Comparison of ENCODE assay signal across 11 cellular contexts in the genomic region with DNA sequence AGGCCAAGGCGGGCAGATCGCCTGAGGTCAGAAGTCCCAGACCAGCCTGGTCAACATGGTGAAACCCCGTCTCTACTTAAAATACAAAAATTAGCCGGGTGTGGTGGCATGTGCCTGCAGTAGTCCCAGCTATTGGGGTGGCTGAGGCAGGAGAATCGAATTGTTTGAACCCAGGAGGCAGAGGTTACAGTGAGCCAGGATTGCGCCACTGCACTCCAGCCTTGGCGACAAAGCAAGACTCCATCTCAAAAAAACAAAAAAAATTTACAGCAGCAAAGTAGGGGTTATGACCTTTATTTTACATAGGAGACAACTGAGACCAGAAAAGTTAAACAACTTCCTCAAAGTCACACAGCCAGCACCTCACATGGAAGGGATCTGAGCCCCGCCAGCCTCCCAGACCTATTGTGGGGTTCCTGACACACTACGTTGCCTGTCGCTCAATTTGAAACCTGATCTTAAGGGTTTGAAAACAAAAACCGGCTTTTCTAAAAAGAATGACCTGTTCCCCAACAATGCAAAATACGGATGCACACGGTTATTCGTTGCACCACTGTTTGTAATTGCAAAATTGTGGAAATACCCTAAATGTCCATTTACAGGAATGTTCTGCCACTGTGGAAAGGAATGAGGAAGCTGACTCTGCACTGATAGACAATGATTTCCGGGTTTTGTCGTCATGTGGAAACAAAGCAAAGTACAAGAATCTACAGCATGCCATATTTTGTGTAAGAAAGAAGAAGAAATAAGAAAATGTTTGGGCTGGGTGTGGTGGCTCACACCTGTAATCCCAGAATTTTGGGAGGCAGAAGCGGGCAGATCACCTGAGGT.
DNase-seq lines count a peak whose midpoint lies in the region; ATAC-seq, FAIRE-seq and TF ChIP-seq lines count a peak whose summit lies in the region.
"Had no signal": no experiment of that assay in that cellular context is flagged by ENCODE, and none has a peak within 500 bp of the region (broad histone marks: within the 10 kb centered on the region; RNA-seq: fewer than 3 reads in every experiment).

No MANE protein-coding gene starts in this region.

- H3K9me3 Mint-ChIP-seq in MCF 10A (ENCODE audit: unreplicated experiment) (peaks cover 7% of the 10 kb centered on the region), astrocyte (ENCODE audit: unreplicated experiment) (peaks cover 4% of the 10 kb centered on the region)
- H3K9me3 Mint-ChIP-seq: activated T-cell treated with anti-CD3 and anti-CD28 coated beads, Interleukin-2, amount 50 U/mL, for 4 hours had no signal

- DNase-seq in MCF 10A (ENCODE audit: unreplicated experiment) (peak; percentile 92), breast epithelium (ENCODE audit: low spot score in 2 of 2) (no peak), astrocyte (ENCODE audit: low read depth) (peak; percentile 87), kidney glomerular epithelial cell (lab: John Stamatoyannopoulos, UW) (peak; percentile 87), NCI-H82 treated with DMSO at 0.1 percent for 48 hours (lab: John Stamatoyannopoulos, UW; ENCODE audit: unreplicated experiment) (no peak), NCI-H446 (lab: John Stamatoyannopoulos, UW) (no peak)
- DNase-seq: activated T-cell treated with anti-CD3 and anti-CD28 coated beads, Interleukin-2, amount 50 U/mL, for 4 hours had no signal

- H3K4me3 ChIP-seq in breast epithelium: no peak overlapping the region
- no peak overlapping the region for H3K4me3 ChIP-seq in astrocyte (ENCODE audit: insufficient read depth, low read depth, low read length)

- H2AFZ ChIP-seq in astrocyte (ENCODE audit: low read depth, low read length): no peak overlapping the region

- H3K4me1 Mint-ChIP-seq in MCF 10A (ENCODE audit: insufficient read depth, unreplicated experiment) (peaks cover 33% of the 10 kb centered on the region), astrocyte (ENCODE audit: low read depth, unreplicated experiment) (peaks cover 12% of the 10 kb centered on the region)

- H3K4me3 Mint-ChIP-seq in MCF 10A (ENCODE audit: unreplicated experiment) (peak overlapping the region; percentile 49), astrocyte (ENCODE audit: unreplicated experiment) (no peak overlapping the region)
- H3K4me3 Mint-ChIP-seq: activated T-cell treated with anti-CD3 and anti-CD28 coated beads, Interleukin-2, amount 50 U/mL, for 4 hours had no signal

- CTCF ChIA-PET in MCF 10A (lab: Yijun Ruan, JAX): interaction anchor here (0.7 to 1.5 kb wide), 5 partner anchors 10 to 136 kb away, joined by 3 to 10 read pairs (median 3); no protein-coding TSS in a partner anchor

- BruUV-seq in MCF 10A (replicated peaks; lab: Mats Ljungman, UMichigan): no TSS peak

- no peaks in the 10 kb centered on the region for H3K79me2 ChIP-seq in astrocyte (ENCODE audit: insufficient read depth, low read length)

- H3K36me3 Mint-ChIP-seq in MCF 10A (ENCODE audit: insufficient read depth, unreplicated experiment): peaks cover 6% of the 10 kb centered on the region
- H3K36me3 Mint-ChIP-seq in astrocyte (ENCODE audit: low read depth, unreplicated experiment): no peaks in the 10 kb centered on the region

- H3K27ac Mint-ChIP-seq in MCF 10A (ENCODE audit: low read depth, unreplicated experiment): peak overlapping the region; percentile 92
- H3K27ac Mint-ChIP-seq in astrocyte (ENCODE audit: unreplicated experiment): no peak overlapping the region

- H3K9ac ChIP-seq in astrocyte (ENCODE audit: low read length): no peak overlapping the region

- POLR2A ChIA-PET in MCF 10A (lab: Yijun Ruan, JAX): interaction anchor here (0.7 to 1.1 kb wide), 3 partner anchors 11 to 107 kb away, joined by 3 to 6 read pairs (median 3); a partner anchor contains a TSS

- H3K27ac ChIP-seq in breast epithelium (peak overlapping the region in 1 of 2 donors; percentile 35), astrocyte (ENCODE audit: low read depth, low read length) (no peak overlapping the region)
- H3K27ac ChIP-seq: C4-2B had no signal

- ATAC-seq in HG02938 (IDR thresholded peaks at IDR 0.05; ENCODE audit: unreplicated experiment) (no peak), HG02840 (IDR thresholded peaks at IDR 0.05; ENCODE audit: low FRiP score, unreplicated experiment) (no peak)
- ATAC-seq: activated T-cell treated with anti-CD3 and anti-CD28 coated beads, Interleukin-2, amount 50 U/mL, for 4 hours had no signal

- H3K27me3 ChIP-seq in breast epithelium (no peaks in the 10 kb centered on the region), astrocyte (ENCODE audit: insufficient read depth, low read length) (peaks cover 3% of the 10 kb centered on the region)

- H3K36me3 ChIP-seq in breast epithelium: no peaks in the 10 kb centered on the region
- no peaks in the 10 kb centered on the region for H3K36me3 ChIP-seq in astrocyte (ENCODE audit: insufficient read depth, low read length)

- no peaks in the 10 kb centered on the region for H3K4me1 ChIP-seq in breast epithelium
- peaks cover 34% of the 10 kb centered on the region for H3K4me1 ChIP-seq in astrocyte (ENCODE audit: insufficient read depth, low read length)

- no peaks in the 10 kb centered on the region for H4K20me1 ChIP-seq in astrocyte (ENCODE audit: insufficient read depth, low read length)

- TF ChIP-seq CTCF in MCF 10A (IDR thresholded peaks at IDR 0.05; ENCODE audit: unreplicated experiment) (no peak), breast epithelium (IDR thresholded peaks at IDR 0.05) (no peak), astrocyte (IDR thresholded peaks at IDR 0.05; ENCODE audit: insufficient read depth, low read depth, low read length) (no peak)

- no peaks in the 10 kb centered on the region for H3K9me3 ChIP-seq in breast epithelium
- no peaks in the 10 kb centered on the region for H3K9me3 ChIP-seq in astrocyte (ENCODE audit: insufficient read depth, low read depth, low read length)

- intact Hi-C loops in MCF 10A (cut with micrococcal nuclease) (no loop called here), breast epithelium (cut with DNase I; ENCODE audit: low total_unique reads) (no loop called here)

- H3K4me2 ChIP-seq in astrocyte (ENCODE audit: low read length): peak overlapping the region; percentile 24

- TF ChIP-seq POLR2A in breast epithelium (IDR thresholded peaks at IDR 0.05): no peak

- H3K27me3 Mint-ChIP-seq in MCF 10A (ENCODE audit: insufficient read depth, unreplicated experiment) (peaks cover under 1% of the 10 kb centered on the region), astrocyte (ENCODE audit: low read depth, unreplicated experiment) (peaks cover 12% of the 10 kb centered on the region)

- FAIRE-seq in astrocyte (lab: Jason Lieb, UNC): no peak
- FAIRE-seq: islet of Langerhans had no signal

Comparison
In these comparisons a context has a peak if more than half of its experiments do, and no peak if none do; other contexts are left out.
1. DNase-seq: peak in MCF 10A (single experiment), astrocyte (single experiment) and kidney glomerular epithelial cell (single experiment); none in breast epithelium (0 of 2), NCI-H82 treated with DMSO at 0.1 percent for 48 hours (single experiment) and NCI-H446 (0 of 2).